ENCODE assay signal across 38 cellular contexts in the genomic region with DNA sequence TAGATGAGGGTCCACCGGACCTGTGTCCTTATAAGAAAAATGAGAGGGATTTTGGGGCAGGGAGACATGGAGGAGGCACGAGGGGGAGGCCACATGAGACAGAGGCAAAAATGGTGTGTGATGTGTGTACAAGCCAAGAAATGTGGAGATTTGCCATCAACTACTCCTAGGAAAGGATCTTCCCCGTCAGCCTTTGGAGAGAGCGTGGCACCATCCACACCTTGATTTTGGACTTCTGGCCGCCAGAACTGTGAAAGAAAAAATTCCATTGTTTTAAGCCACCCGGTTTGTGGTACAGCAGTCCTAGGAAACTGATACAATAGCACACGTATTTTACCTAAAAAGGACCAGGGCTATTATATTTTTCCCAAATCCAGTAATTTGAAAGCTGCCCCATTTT.
"Had no signal": no experiment of that assay in that cellular context is flagged by ENCODE, and none has a peak within 500 bp of the region (broad histone marks: within the 10 kb centered on the region; RNA-seq: fewer than 3 reads in every experiment).

No MANE protein-coding gene starts in this region.

- H3K27me3 ChIP-seq: adrenal gland, ascending aorta, body of pancreas, brain microvascular endothelial cell, breast epithelium, cardiac muscle cell had no signal

- DNase-seq: activated effector memory CD4-positive, alpha-beta T cell treated with anti-CD3 and anti-CD28 coated beads, Interleukin-2, amount 50 U/mL, for 16 hours; activated effector memory CD4-positive, alpha-beta T cell treated with Interleukin-2 at 50 U/mL for 16 hours; activated gamma-delta T cell; activated gamma-delta T cell treated with Interleukin-2 at 50 U/mL for 16 hours; activated naive CD4-positive, alpha-beta T cell; activated naive CD4-positive, alpha-beta T cell treated with anti-CD3 and anti-CD28 coated beads for 36 hours; activated naive CD4-positive, alpha-beta T cell treated with anti-CD3 and anti-CD28 coated beads, Interleukin-2, amount 10 ng/mL, durations not matched to agents 7 days and 5 days; activated naive CD4-positive, alpha-beta T cell treated with anti-CD3 and anti-CD28 coated beads, Interleukin-2, amount 50 U/mL, for 16 hours; activated naive CD4-positive, alpha-beta T cell treated with Interleukin-2 at 50 U/mL for 16 hours; activated naive CD8-positive, alpha-beta T cell treated with anti-CD3 and anti-CD28 coated beads for 36 hours; activated naive CD8-positive, alpha-beta T cell treated with anti-CD3 and anti-CD28 coated beads, Interleukin-2, amount 10 ng/mL, durations not matched to agents 7 days and 5 days; activated naive CD8-positive, alpha-beta T cell treated with anti-CD3 and anti-CD28 coated beads, Interleukin-2, amount 50 U/mL, for 24 hours; activated T-cell treated with anti-CD3 and anti-CD28 coated beads, Interleukin-2, amount 50 U/mL, for 1 hour; activated T-cell treated with anti-CD3 and anti-CD28 coated beads, Interleukin-2, amount 50 U/mL, for 24 hours; activated T-cell treated with anti-CD3 and anti-CD28 coated beads, Interleukin-2, amount 50 U/mL, for 4 hours; activated T-cell treated with anti-CD3 and anti-CD28 coated beads, Interleukin-2, amount 50 U/mL, for 48 hours; activated T-cell treated with anti-CD3 and anti-CD28 coated beads, Interleukin-2, amount 50 U/mL, for 72 hours; adrenal gland; amniotic stem cell; amygdala; anterior cingulate cortex; aorta; body of pancreas; brain microvascular endothelial cell; caudate nucleus; central memory CD4-positive, alpha-beta T cell; cerebellar nuclear complex had no signal

- ATAC-seq: activated naive CD4-positive, alpha-beta T cell treated with anti-CD3 and anti-CD28 coated beads, Interleukin-2, amount 50 U/mL, for 72 hours; activated naive CD8-positive, alpha-beta T cell treated with anti-CD3 and anti-CD28 coated beads, Interleukin-2, amount 50 U/mL, for 24 hours; activated T-cell treated with anti-CD3 and anti-CD28 coated beads, Interleukin-2, amount 50 U/mL, for 4 hours; activated T-cell treated with anti-CD3 and anti-CD28 coated beads, Interleukin-2, amount 50 U/mL, for 72 hours; activated T-helper 17 cell treated with anti-CD3 and anti-CD28 coated beads, Interleukin-2, amount 50 U/mL, for 72 hours; body of pancreas had no signal

- H3K4me1 ChIP-seq: adrenal gland, ascending aorta, body of pancreas, breast epithelium had no signal

- H3K4me1 Mint-ChIP-seq: activated naive CD4-positive, alpha-beta T cell treated with anti-CD3 and anti-CD28 coated beads, Interleukin-2, amount 10 ng/mL, durations not matched to agents 7 days and 5 days; activated naive CD4-positive, alpha-beta T cell treated with anti-CD3 and anti-CD28 coated beads, Interleukin-2, amount 50 U/mL, for 24 hours; activated naive CD8-positive, alpha-beta T cell treated with anti-CD3 and anti-CD28 coated beads for 36 hours; activated naive CD8-positive, alpha-beta T cell treated with anti-CD3 and anti-CD28 coated beads, Interleukin-2, amount 10 ng/mL, durations not matched to agents 7 days and 5 days; activated naive CD8-positive, alpha-beta T cell treated with anti-CD3 and anti-CD28 coated beads, Interleukin-2, amount 50 U/mL, for 24 hours; activated T-helper 17 cell treated with anti-CD3 and anti-CD28 coated beads, Interleukin-2, amount 50 U/mL, for 72 hours; central memory CD8-positive, alpha-beta T cell had no signal

- H3K9me3 ChIP-seq: adrenal gland, ascending aorta, body of pancreas had no signal

- H3K36me3 ChIP-seq: adrenal gland, ascending aorta, brain microvascular endothelial cell, breast epithelium, cardiac muscle cell had no signal

- H3K4me3 Mint-ChIP-seq: activated naive CD4-positive, alpha-beta T cell treated with anti-CD3 and anti-CD28 coated beads for 36 hours; activated naive CD4-positive, alpha-beta T cell treated with anti-CD3 and anti-CD28 coated beads, Interleukin-2, amount 10 ng/mL, durations not matched to agents 7 days and 5 days; activated naive CD4-positive, alpha-beta T cell treated with anti-CD3 and anti-CD28 coated beads, Interleukin-2, amount 50 U/mL, for 24 hours; activated naive CD8-positive, alpha-beta T cell; activated naive CD8-positive, alpha-beta T cell treated with anti-CD3 and anti-CD28 coated beads for 36 hours; activated naive CD8-positive, alpha-beta T cell treated with anti-CD3 and anti-CD28 coated beads, Interleukin-2, amount 10 ng/mL, durations not matched to agents 7 days and 5 days; activated naive CD8-positive, alpha-beta T cell treated with anti-CD3 and anti-CD28 coated beads, Interleukin-2, amount 50 U/mL, for 24 hours; activated T-cell treated with anti-CD3 and anti-CD28 coated beads, Interleukin-2, amount 50 U/mL, for 24 hours; activated T-cell treated with anti-CD3 and anti-CD28 coated beads, Interleukin-2, amount 50 U/mL, for 4 hours; activated T-cell treated with anti-CD3 and anti-CD28 coated beads, Interleukin-2, amount 50 U/mL, for 72 hours; activated T-helper 1 cell treated with anti-CD3 and anti-CD28 coated beads, Interleukin-12 subunit alpha, Interleukin-12 subunit beta, Interleukin-2, Interleukin-4 antibody, amounts not matched to agents 30 ng/mL and 10 ng/mL and 1 ng/mL, durations not matched to agents 14 hours and 24 hours and 36 hours; activated T-helper 17 cell treated with anti-CD3 and anti-CD28 coated beads, Interleukin-2, amount 50 U/mL, for 72 hours; brain; central memory CD8-positive, alpha-beta T cell had no signal

- H3K9me3 Mint-ChIP-seq: activated naive CD4-positive, alpha-beta T cell treated with anti-CD3 and anti-CD28 coated beads for 36 hours; activated naive CD4-positive, alpha-beta T cell treated with anti-CD3 and anti-CD28 coated beads, Interleukin-2, amount 50 U/mL, for 24 hours; activated naive CD4-positive, alpha-beta T cell treated with anti-CD3 and anti-CD28 coated beads, Interleukin-2, amount 50 U/mL, for 72 hours; activated naive CD8-positive, alpha-beta T cell treated with anti-CD3 and anti-CD28 coated beads for 36 hours; activated naive CD8-positive, alpha-beta T cell treated with anti-CD3 and anti-CD28 coated beads, Interleukin-2, amount 10 ng/mL, durations not matched to agents 7 days and 5 days; activated naive CD8-positive, alpha-beta T cell treated with anti-CD3 and anti-CD28 coated beads, Interleukin-2, amount 50 U/mL, for 24 hours; activated T-cell treated with anti-CD3 and anti-CD28 coated beads, Interleukin-2, amount 50 U/mL, for 24 hours; activated T-cell treated with anti-CD3 and anti-CD28 coated beads, Interleukin-2, amount 50 U/mL, for 4 hours; activated T-helper 1 cell treated with anti-CD3 and anti-CD28 coated beads, Interleukin-12 subunit alpha, Interleukin-12 subunit beta, Interleukin-2, Interleukin-4 antibody, amounts not matched to agents 30 ng/mL and 10 ng/mL and 1 ng/mL, durations not matched to agents 14 hours and 24 hours and 36 hours; activated T-helper 17 cell treated with anti-CD3 and anti-CD28 coated beads, Interleukin-2, amount 50 U/mL, for 72 hours; central memory CD8-positive, alpha-beta T cell had no signal

- H3K4me3 ChIP-seq: adrenal gland, ascending aorta, body of pancreas, breast epithelium, cardiac muscle cell had no signal

- H3K27ac Mint-ChIP-seq: activated naive CD4-positive, alpha-beta T cell treated with anti-CD3 and anti-CD28 coated beads for 36 hours; activated naive CD4-positive, alpha-beta T cell treated with anti-CD3 and anti-CD28 coated beads, Interleukin-2, amount 10 ng/mL, durations not matched to agents 7 days and 5 days; activated naive CD4-positive, alpha-beta T cell treated with anti-CD3 and anti-CD28 coated beads, Interleukin-2, amount 50 U/mL, for 24 hours; activated naive CD4-positive, alpha-beta T cell treated with anti-CD3 and anti-CD28 coated beads, Interleukin-2, amount 50 U/mL, for 72 hours; activated naive CD8-positive, alpha-beta T cell; activated naive CD8-positive, alpha-beta T cell treated with anti-CD3 and anti-CD28 coated beads for 36 hours; activated naive CD8-positive, alpha-beta T cell treated with anti-CD3 and anti-CD28 coated beads, Interleukin-2, amount 10 ng/mL, durations not matched to agents 7 days and 5 days; activated naive CD8-positive, alpha-beta T cell treated with anti-CD3 and anti-CD28 coated beads, Interleukin-2, amount 50 U/mL, for 24 hours; activated T-cell treated with anti-CD3 and anti-CD28 coated beads, Interleukin-2, amount 50 U/mL, for 24 hours; activated T-cell treated with anti-CD3 and anti-CD28 coated beads, Interleukin-2, amount 50 U/mL, for 72 hours; activated T-helper 1 cell treated with anti-CD3 and anti-CD28 coated beads, Interleukin-12 subunit alpha, Interleukin-12 subunit beta, Interleukin-2, Interleukin-4 antibody, amounts not matched to agents 30 ng/mL and 10 ng/mL and 1 ng/mL, durations not matched to agents 14 hours and 24 hours and 36 hours; activated T-helper 17 cell treated with anti-CD3 and anti-CD28 coated beads, Interleukin-2, amount 50 U/mL, for 72 hours; activated T-helper 2 cell treated with anti-CD3 and anti-CD28 coated beads, Interferon-gamma antibody, Interleukin-2, Interleukin-4, amounts not matched to agents 10 μg/mL and 5 μg/mL and 100 μg/mL, durations not matched to agents 14 hours and 24 hours and 36 hours; brain had no signal

- H3K27ac ChIP-seq: adrenal gland, ascending aorta, body of pancreas, brain microvascular endothelial cell, breast epithelium, cardiac muscle cell had no signal

- H3K27me3 Mint-ChIP-seq: activated naive CD4-positive, alpha-beta T cell treated with anti-CD3 and anti-CD28 coated beads, Interleukin-2, amount 10 ng/mL, durations not matched to agents 7 days and 5 days; activated naive CD4-positive, alpha-beta T cell treated with anti-CD3 and anti-CD28 coated beads, Interleukin-2, amount 50 U/mL, for 24 hours; activated naive CD8-positive, alpha-beta T cell; activated naive CD8-positive, alpha-beta T cell treated with anti-CD3 and anti-CD28 coated beads, Interleukin-2, amount 10 ng/mL, durations not matched to agents 7 days and 5 days; activated naive CD8-positive, alpha-beta T cell treated with anti-CD3 and anti-CD28 coated beads, Interleukin-2, amount 50 U/mL, for 24 hours; activated T-cell treated with anti-CD3 and anti-CD28 coated beads, Interleukin-2, amount 50 U/mL, for 24 hours; activated T-helper 17 cell treated with anti-CD3 and anti-CD28 coated beads, Interleukin-2, amount 50 U/mL, for 72 hours; central memory CD8-positive, alpha-beta T cell had no signal

- H3K36me3 Mint-ChIP-seq: activated naive CD4-positive, alpha-beta T cell treated with anti-CD3 and anti-CD28 coated beads, Interleukin-2, amount 10 ng/mL, durations not matched to agents 7 days and 5 days; activated naive CD4-positive, alpha-beta T cell treated with anti-CD3 and anti-CD28 coated beads, Interleukin-2, amount 50 U/mL, for 24 hours; activated naive CD4-positive, alpha-beta T cell treated with anti-CD3 and anti-CD28 coated beads, Interleukin-2, amount 50 U/mL, for 72 hours; activated naive CD8-positive, alpha-beta T cell; activated naive CD8-positive, alpha-beta T cell treated with anti-CD3 and anti-CD28 coated beads for 36 hours; activated naive CD8-positive, alpha-beta T cell treated with anti-CD3 and anti-CD28 coated beads, Interleukin-2, amount 10 ng/mL, durations not matched to agents 7 days and 5 days; brain had no signal
